ENCODE assay signal across 1 cellular context in genomic region chr9:127406799-127407504, GRCh38.
A peak's percentile ranks its signal among the peaks of the same experiment; 100 is the strongest.
TF ChIP-seq lines count a peak whose summit lies in the region.

No MANE protein-coding gene starts in this region.

TF ChIP-seq in K562, 482 proteins besides CTCF, POLR2A, EP300 and RAD21:
- TF ChIP-seq, protein P1, sequence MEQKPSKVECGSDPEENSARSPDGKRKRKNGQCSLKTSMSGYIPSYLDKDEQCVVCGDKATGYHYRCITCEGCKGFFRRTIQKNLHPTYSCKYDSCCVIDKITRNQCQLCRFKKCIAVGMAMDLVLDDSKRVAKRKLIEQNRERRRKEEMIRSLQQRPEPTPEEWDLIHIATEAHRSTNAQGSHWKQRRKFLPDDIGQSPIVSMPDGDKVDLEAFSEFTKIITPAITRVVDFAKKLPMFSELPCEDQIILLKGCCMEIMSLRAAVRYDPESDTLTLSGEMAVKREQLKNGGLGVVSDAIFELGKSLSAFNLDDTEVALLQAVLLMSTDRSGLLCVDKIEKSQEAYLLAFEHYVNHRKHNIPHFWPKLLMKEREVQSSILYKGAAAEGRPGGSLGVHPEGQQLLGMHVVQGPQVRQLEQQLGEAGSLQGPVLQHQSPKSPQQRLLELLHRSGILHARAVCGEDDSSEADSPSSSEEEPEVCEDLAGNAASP (IDR thresholded peaks at IDR 0.05) = no peak
- TF ChIP-seq SMC3 (conservative IDR thresholded peaks at IDR 0.05; ENCODE audit: insufficient read depth, low read depth, low read length) (0 out of 2 replicates have a peak, but pooled peaks have one; percentile 2), GATAD2B (IDR thresholded peaks at IDR 0.05; ENCODE audit: borderline replicate concordance) (no peak), MXI1 (IDR thresholded peaks at IDR 0.05; ENCODE audit: low read depth, low read length) (no peak)
TF ChIP-seq in K562: peak in this region for 1.
